Comparison of ENCODE assay signal across 9 cellular contexts in genomic region chr1:207820568-207821463, GRCh38.
DNase-seq lines count a peak whose midpoint lies in the region; ATAC-seq and TF ChIP-seq lines count a peak whose summit lies in the region.
"Had no signal": no experiment of that assay in that cellular context is flagged by ENCODE, and none has a peak within 500 bp of the region (broad histone marks: within the 10 kb centered on the region; RNA-seq: fewer than 3 reads in every experiment).

No MANE protein-coding gene starts in this region.

- H3K9me3 ChIP-seq in right atrium auricular region = no peaks in the 10 kb centered on the region
- no peaks in the 10 kb centered on the region for H3K9me3 ChIP-seq in subcutaneous abdominal adipose tissue (ENCODE audit: control insufficient read depth in 5 of 5, low read length in 5 of 5)

- H3K27ac Mint-ChIP-seq in T-cell = peak overlapping the region; percentile 68 to 83
- H3K27ac Mint-ChIP-seq: H9 had no signal

- ATAC-seq in T-cell (replicated peaks in 1 of 4) (no peak), HG03139 (IDR thresholded peaks at IDR 0.05; ENCODE audit: unreplicated experiment) (no peak), HG02973 (IDR thresholded peaks at IDR 0.05; ENCODE audit: unreplicated experiment) (no peak)
- ATAC-seq: PC-3 had no signal

- peaks cover 0 to 85% of the 10 kb centered on the region in 2 donors for H3K4me1 ChIP-seq in right atrium auricular region
- H3K4me1 ChIP-seq in subcutaneous abdominal adipose tissue (ENCODE audit: control insufficient read depth in 5 of 5, insufficient read depth in 5 of 5, low read length in 5 of 5) = peaks cover 27 to 92% (median 90%) of the 10 kb centered on the region in 5 donors

- peaks cover 88 to 93% (median 91%) of the 10 kb centered on the region in 3 donors for H3K4me1 Mint-ChIP-seq in T-cell

- CTCF ChIA-PET in T-cell (lab: Charles Lee) = no interaction called here

- peak overlapping the region; percentile 94 to 96 for H3K27ac ChIP-seq in right atrium auricular region
- H3K27ac ChIP-seq in subcutaneous abdominal adipose tissue (ENCODE audit: low read depth, low read length) = peak overlapping the region; percentile 100

- no peaks in the 10 kb centered on the region for H3K27me3 ChIP-seq in right atrium auricular region
- H3K27me3 ChIP-seq in subcutaneous abdominal adipose tissue (ENCODE audit: control insufficient read depth in 5 of 5, insufficient read depth in 4 of 5, low read length in 5 of 5) = no peaks in the 10 kb centered on the region

- H3K27me3 Mint-ChIP-seq in T-cell = peaks cover 2 to 4% of the 10 kb centered on the region in 2 donors

- no peaks in the 10 kb centered on the region for H3K9me3 Mint-ChIP-seq in T-cell
- H3K9me3 Mint-ChIP-seq: H9 had no signal

- peak overlapping the region; percentile 34 to 96 (median 92) for H3K4me3 Mint-ChIP-seq in T-cell
- H3K4me3 Mint-ChIP-seq: H9 had no signal

- peaks cover 53% of the 10 kb centered on the region for H3K36me3 Mint-ChIP-seq in T-cell

- POLR2A ChIA-PET in T-cell (lab: Charles Lee) = no interaction called here

- H3K9ac ChIP-seq in subcutaneous abdominal adipose tissue (ENCODE audit: low read length in 5 of 5) = peak overlapping the region; percentile 35 to 99 (median 97)

- H3K4me3 ChIP-seq in GM12864 (ENCODE audit: low read depth, low read length) = peak overlapping the region; percentile 73
- H3K4me3 ChIP-seq in right atrium auricular region = peak overlapping the region; percentile 71 to 79
- peak overlapping the region; percentile 72 to 96 (median 89) for H3K4me3 ChIP-seq in subcutaneous abdominal adipose tissue (ENCODE audit: low read depth in 1 of 5, low read length in 5 of 5)

- DNase-seq in GM12864 (ENCODE audit: low read depth) (no peak), T-cell (no peak), right atrium auricular region (ENCODE audit: low spot score) (no peak), NK-92 (lab: John Stamatoyannopoulos, UW; ENCODE audit: unreplicated experiment) (no peak)
- DNase-seq: H9, PC-3 had no signal

- TF ChIP-seq CTCF in GM12864 (IDR thresholded peaks at IDR 0.05; ENCODE audit: low read depth, low read length, missing control alignments) (no peak), right atrium auricular region (IDR thresholded peaks at IDR 0.05) (no peak)

- H3K36me3 ChIP-seq in right atrium auricular region (peaks cover 56% of the 10 kb centered on the region), subcutaneous abdominal adipose tissue (ENCODE audit: control insufficient read depth in 5 of 5, insufficient read depth in 5 of 5, low read length in 5 of 5) (peaks cover 8 to 48% (median 40%) of the 10 kb centered on the region in 5 donors)
